ENCODE assay signal across 14 cellular contexts in the genomic region with DNA sequence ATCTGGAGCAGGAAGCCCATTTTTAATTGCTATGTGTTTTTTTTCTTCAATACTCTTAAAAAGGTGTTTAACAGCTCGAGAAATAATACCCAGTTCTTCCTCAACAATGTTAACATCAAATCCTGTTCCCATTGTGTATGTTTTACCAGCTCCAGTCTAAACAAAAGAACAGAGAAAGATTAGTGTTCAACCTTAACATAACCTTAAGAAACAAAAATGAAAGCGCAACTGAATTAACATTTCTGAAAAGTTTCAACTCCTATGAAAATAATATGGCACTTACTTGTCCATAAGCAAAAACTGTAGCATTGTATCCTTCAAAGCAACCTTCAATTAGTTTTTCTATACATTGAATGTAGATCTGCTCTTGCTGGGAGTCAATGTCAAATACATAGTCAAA.
"Had no signal": no experiment of that assay in that cellular context is flagged by ENCODE, and none has a peak within 500 bp of the region (broad histone marks: within the 10 kb centered on the region; RNA-seq: fewer than 3 reads in every experiment).

No MANE protein-coding gene starts in this region.

- H3K4me1 ChIP-seq: gastrocnemius medialis, sigmoid colon, upper lobe of right lung had no signal

- H3K4me3 ChIP-seq: gastrocnemius medialis, heart left ventricle, ovary, sigmoid colon, thoracic aorta, upper lobe of right lung had no signal

- H3K4me3 Mint-ChIP-seq: endodermal cell; stimulated activated effector memory CD8-positive, alpha-beta T cell treated with anti-CD3 and anti-CD28 coated beads, Interleukin-12 subunit alpha, Interleukin-12 subunit beta, amount 100 ng/mL, for 72 hours; T-helper 17 cell had no signal

- H3K9me3 ChIP-seq: gastrocnemius medialis, heart left ventricle, ovary, sigmoid colon, thoracic aorta, upper lobe of right lung had no signal

- H3K27me3 ChIP-seq: gastrocnemius medialis, heart left ventricle, ovary, sigmoid colon, upper lobe of right lung had no signal

- DNase-seq: activated CD4-positive, alpha-beta T cell treated with anti-CD3 and anti-CD28 coated beads, Interleukin-2, amount 50 U/mL, for 48 hours; activated CD8-positive, alpha-beta memory T cell treated with anti-CD3 and anti-CD28 coated beads, Interleukin-2, amount 50 U/mL, for 4 hours; activated naive CD4-positive, alpha-beta T cell; endodermal cell; gastrocnemius medialis; heart left ventricle; ovary; sigmoid colon; stimulated activated CD4-positive, alpha-beta T cell treated with anti-CD3 and anti-CD28 coated beads, Interleukin-2, amount 100 ng/mL, for 24 hours; T-helper 17 cell; upper lobe of right lung; WERI-Rb-1 had no signal

- H3K27ac ChIP-seq: gastrocnemius medialis, heart left ventricle, ovary, sigmoid colon, thoracic aorta, upper lobe of right lung, WERI-Rb-1 had no signal

- H3K27me3 Mint-ChIP-seq: T-helper 17 cell had no signal

- H3K36me3 ChIP-seq: ovary, sigmoid colon, thoracic aorta, upper lobe of right lung had no signal

- H3K27ac Mint-ChIP-seq: endodermal cell; stimulated activated effector memory CD8-positive, alpha-beta T cell treated with anti-CD3 and anti-CD28 coated beads, Interleukin-12 subunit alpha, Interleukin-12 subunit beta, amount 100 ng/mL, for 72 hours; T-helper 17 cell had no signal

- H3K9me3 Mint-ChIP-seq: endodermal cell; stimulated activated effector memory CD8-positive, alpha-beta T cell treated with anti-CD3 and anti-CD28 coated beads, Interleukin-12 subunit alpha, Interleukin-12 subunit beta, amount 100 ng/mL, for 72 hours had no signal

- ATAC-seq: gastrocnemius medialis; heart left ventricle; stimulated activated effector memory CD8-positive, alpha-beta T cell treated with anti-CD3 and anti-CD28 coated beads, Interleukin-12 subunit alpha, Interleukin-12 subunit beta, amount 100 ng/mL, for 72 hours; T-helper 17 cell; upper lobe of right lung had no signal
